17 cellular contexts compared by ENCODE assay signal in the genomic region with DNA sequence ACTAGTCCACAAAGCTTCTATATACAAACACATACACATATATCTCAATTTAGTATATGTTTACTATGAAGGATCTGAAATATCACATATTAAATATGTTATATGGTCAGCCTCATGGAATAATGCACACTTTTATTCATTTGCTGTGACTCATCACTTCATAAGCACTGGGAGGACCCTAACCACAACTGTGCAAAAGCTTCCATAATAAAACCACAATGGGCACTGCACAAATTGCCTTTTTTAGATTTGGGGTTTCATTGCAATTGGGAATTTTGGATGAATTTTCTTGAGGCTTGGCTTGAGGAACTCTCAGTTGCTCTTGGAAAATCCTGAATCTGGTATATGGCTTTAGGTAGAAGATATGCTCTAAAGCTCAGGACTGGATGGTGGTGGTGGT.
A peak's percentile ranks its signal among the peaks of the same experiment; 100 is the strongest.
DNase-seq lines count a peak whose midpoint lies in the region; FAIRE-seq and TF ChIP-seq lines count a peak whose summit lies in the region.
"Had no signal": no experiment of that assay in that cellular context is flagged by ENCODE, and none has a peak within 500 bp of the region (broad histone marks: within the 10 kb centered on the region; RNA-seq: fewer than 3 reads in every experiment).

No MANE protein-coding gene starts in this region.

- in situ Hi-C loops in astrocyte of the spinal cord (cut with HindIII; ENCODE audit: low sequenced_read_pairs), result no loop called here

- H3K4me1 Mint-ChIP-seq in astrocyte (ENCODE audit: low read depth, unreplicated experiment), result peaks cover 5% of the 10 kb centered on the region
- H3K4me1 Mint-ChIP-seq: CD4-positive, alpha-beta memory T cell had no signal

- H3K9me3 Mint-ChIP-seq in astrocyte (ENCODE audit: unreplicated experiment), result no peaks in the 10 kb centered on the region

- no peak overlapping the region for H3K4me3 Mint-ChIP-seq in astrocyte (ENCODE audit: unreplicated experiment)
- H3K4me3 Mint-ChIP-seq: CD4-positive, alpha-beta memory T cell had no signal

- H3K27ac Mint-ChIP-seq in astrocyte (ENCODE audit: unreplicated experiment), result no peak overlapping the region
- H3K27ac Mint-ChIP-seq: CD4-positive, alpha-beta memory T cell had no signal

- no peaks in the 10 kb centered on the region for H3K79me2 ChIP-seq in astrocyte (ENCODE audit: insufficient read depth, low read length)

- no peak overlapping the region for H3K9ac ChIP-seq in astrocyte (ENCODE audit: low read length)

- H3K27me3 ChIP-seq in astrocyte (ENCODE audit: insufficient read depth, low read length) (no peaks in the 10 kb centered on the region), small intestine (ENCODE audit: control insufficient read depth in 2 of 2, insufficient read depth in 2 of 2, low read length in 2 of 2) (no peaks in the 10 kb centered on the region)

- H3K4me1 ChIP-seq in astrocyte (ENCODE audit: insufficient read depth, low read length), result no peaks in the 10 kb centered on the region
- no peaks in the 10 kb centered on the region for H3K4me1 ChIP-seq in small intestine (ENCODE audit: control insufficient read depth in 2 of 2, insufficient read depth in 1 of 2, low read depth in 1 of 2, low read length in 1 of 2)

- no peak for TF ChIP-seq CTCF in astrocyte (IDR thresholded peaks at IDR 0.05; ENCODE audit: insufficient read depth, low read depth, low read length)
- TF ChIP-seq CTCF in astrocyte of the spinal cord (IDR thresholded peaks at IDR 0.05; ENCODE audit: low read depth, low read length), result no peak

- peaks cover 2% of the 10 kb centered on the region for H3K36me3 Mint-ChIP-seq in astrocyte (ENCODE audit: low read depth, unreplicated experiment)
- H3K36me3 Mint-ChIP-seq: CD4-positive, alpha-beta memory T cell had no signal

- H3K27me3 Mint-ChIP-seq in astrocyte (ENCODE audit: low read depth, unreplicated experiment), result no peaks in the 10 kb centered on the region
- H3K27me3 Mint-ChIP-seq: CD4-positive, alpha-beta memory T cell had no signal

- H3K9me3 ChIP-seq in astrocyte (ENCODE audit: insufficient read depth, low read depth, low read length) (no peaks in the 10 kb centered on the region), small intestine (ENCODE audit: control insufficient read depth, low read depth) (no peaks in the 10 kb centered on the region)

- no peak overlapping the region for H3K27ac ChIP-seq in astrocyte (ENCODE audit: low read depth, low read length)
- H3K27ac ChIP-seq in small intestine (ENCODE audit: low read depth in 1 of 2, low read length in 1 of 2), result no peak overlapping the region

- DNase-seq in LHCN-M2 (ENCODE audit: low read depth) (peak; percentile 13), astrocyte (ENCODE audit: low read depth) (peak; percentile 74), astrocyte of the spinal cord (ENCODE audit: low read depth, low spot score) (peak; percentile 70), GOT3 (lab: John Stamatoyannopoulos, UW) (no peak), ecto neural progenitor cell (ENCODE audit: low spot score) (no peak), small intestine (no peak), iPS-NIHi7 (ENCODE audit: extremely low spot score) (no peak)
- DNase-seq: C1 segment of cervical spinal cord; Calu3; CD4-positive, alpha-beta memory T cell; COR-L47; DMS53; H7; HCEC 1CT had no signal

- H3K4me2 ChIP-seq in astrocyte (ENCODE audit: low read length), result no peak overlapping the region

- H4K20me1 ChIP-seq in astrocyte (ENCODE audit: insufficient read depth, low read length), result no peaks in the 10 kb centered on the region

- H3K4me3 ChIP-seq in astrocyte (ENCODE audit: insufficient read depth, low read depth, low read length) (no peak overlapping the region), astrocyte of the spinal cord (ENCODE audit: low read depth, low read length) (no peak overlapping the region), small intestine (ENCODE audit: low read depth in 1 of 2, low read length in 2 of 2) (no peak overlapping the region)

- H2AFZ ChIP-seq in astrocyte (ENCODE audit: low read depth, low read length), result no peak overlapping the region

- H3K36me3 ChIP-seq in astrocyte (ENCODE audit: insufficient read depth, low read length), result no peaks in the 10 kb centered on the region
- H3K36me3 ChIP-seq in small intestine (ENCODE audit: control insufficient read depth in 2 of 2, insufficient read depth in 2 of 2, low read length in 2 of 2), result no peaks in the 10 kb centered on the region

- no peak for FAIRE-seq in astrocyte (lab: Jason Lieb, UNC)
- no peak for FAIRE-seq in small intestine (lab: Jason Lieb, UNC)
- FAIRE-seq: G401.6, GM12892, H1 had no signal

Comparison
In these comparisons a context has a peak if more than half of its experiments do, and no peak if none do; other contexts are left out.
1. DNase-seq: peak in LHCN-M2 (single experiment), astrocyte (single experiment) and astrocyte of the spinal cord (single experiment); none in GOT3 (single experiment), ecto neural progenitor cell (single experiment), small intestine (single experiment) and iPS-NIHi7 (single experiment).